ENCODE assay signal across 8 cellular contexts in genomic region chr2:97728091-97728596, GRCh38. TPM values are rescaled to one million over a fixed set of nuclear protein-coding genes. Genes with fewer than 3 reads are reported as not detected.
A peak's percentile ranks its signal among the peaks of the same experiment; 100 is the strongest.
DNase-seq lines count a peak whose midpoint lies in the region; ATAC-seq and TF ChIP-seq lines count a peak whose summit lies in the region.

No MANE protein-coding gene starts in this region.

- H3K36me3 ChIP-seq in heart right ventricle, result peaks cover 0 to 4% (median 0%) of the 10 kb centered on the region in 9 donors

- no peak overlapping the region for H3K4me3 ChIP-seq in heart right ventricle

- no peaks in the 10 kb centered on the region for H3K9me3 Mint-ChIP-seq in activated T-cell treated with anti-CD3 and anti-CD28 coated beads, Interleukin-2, amount 50 U/mL, for 4 hours

- H3K27me3 ChIP-seq in heart right ventricle, result no peaks in the 10 kb centered on the region

- H3K4me3 Mint-ChIP-seq in activated T-cell treated with anti-CD3 and anti-CD28 coated beads, Interleukin-2, amount 50 U/mL, for 4 hours, result no peak overlapping the region

- no peaks in the 10 kb centered on the region for H3K27me3 Mint-ChIP-seq in activated T-cell treated with anti-CD3 and anti-CD28 coated beads, Interleukin-2, amount 50 U/mL, for 4 hours (ENCODE audit: low read depth)

- H3K4me1 ChIP-seq in heart right ventricle, result peaks cover 12 to 41% (median 31%) of the 10 kb centered on the region in 9 donors

- peaks cover 66% of the 10 kb centered on the region for H3K36me3 Mint-ChIP-seq in activated T-cell treated with anti-CD3 and anti-CD28 coated beads, Interleukin-2, amount 50 U/mL, for 4 hours (ENCODE audit: insufficient read depth)

- TF ChIP-seq CTCF in heart right ventricle (IDR thresholded peaks at IDR 0.05), result no peak

- peak overlapping the region in 6 of 10 donors; percentile 1 to 85 (median 68) for H3K27ac ChIP-seq in heart right ventricle

- WGBS in heart right ventricle, 2 donors, result 67 to 71% methylated on average over 9 of the region's 9 CpGs

- peak; percentile 68 to 74 for ATAC-seq in activated T-cell treated with anti-CD3 and anti-CD28 coated beads, Interleukin-2, amount 50 U/mL, for 4 hours
- peak in 7 of 8 donors; percentile 33 to 83 (median 43) for ATAC-seq in heart right ventricle
- ATAC-seq in HG02970 (IDR thresholded peaks at IDR 0.05; ENCODE audit: low FRiP score, unreplicated experiment), result no peak
- ATAC-seq in GM19467 (IDR thresholded peaks at IDR 0.05; ENCODE audit: unreplicated experiment), result no peak

- DNase-seq in activated naive CD4-positive, alpha-beta T cell treated with Interleukin-2 at 50 U/mL for 16 hours, result peak; percentile 18
- no peak for DNase-seq in activated naive CD4-positive, alpha-beta T cell treated with anti-CD3 and anti-CD28 coated beads, Interleukin-2, amount 50 U/mL, for 16 hours
- DNase-seq in activated T-cell treated with anti-CD3 and anti-CD28 coated beads, Interleukin-2, amount 50 U/mL, for 4 hours, result no peak
- peak; percentile 36 to 43 for DNase-seq in heart right ventricle
- DNase-seq in NOMO-1 treated with DMSO at 0.1 percent for 48 hours (lab: John Stamatoyannopoulos, UW; ENCODE audit: unreplicated experiment), result no peak
- no peak for DNase-seq in NAMALWA (ENCODE audit: low spot score)

- H3K4me1 Mint-ChIP-seq in activated T-cell treated with anti-CD3 and anti-CD28 coated beads, Interleukin-2, amount 50 U/mL, for 4 hours (ENCODE audit: low read depth), result peaks cover 57% of the 10 kb centered on the region

- H3K9me3 ChIP-seq in heart right ventricle, result peaks cover 0 to 21% (median 8%) of the 10 kb centered on the region in 11 donors

- intact Hi-C loops in heart right ventricle (cut with DNase I), result no loop called here

RNA-seq across cellular contexts. Expression of gene ZAP70, which starts 14.8 kb away (rescaled TPM):
- total RNA-seq in activated T-cell treated with anti-CD3 and anti-CD28 coated beads, Interleukin-2, amount 50 U/mL, for 4 hours, result 100 to 1,000 TPM; 156 to 194 (median 186) TPM
- total RNA-seq in heart right ventricle, result 1 to 10 TPM in 3 of 10 donors, under 1 TPM in 7; 0.42 to 8.7 (median 0.67) TPM
- polyA plus RNA-seq in heart right ventricle, result 1 to 10 TPM in 1 of 2 donors, under 1 TPM in 1; 0.61 to 1.3 TPM

RNA-seq across cellular contexts. Expression of gene C2orf92, which starts 58.6 kb away (rescaled TPM):
- 1 to 10 TPM; 3.3 to 4.4 (median 4.0) TPM for total RNA-seq in activated T-cell treated with anti-CD3 and anti-CD28 coated beads, Interleukin-2, amount 50 U/mL, for 4 hours
- total RNA-seq in heart right ventricle, result 1 to 10 TPM; 1.5 to 4.4 (median 2.9) TPM
- 10 to 100 TPM in 1 of 2 donors, under 1 TPM in 1; 0.83 to 25.4 TPM for polyA plus RNA-seq in heart right ventricle

Comparison
In these comparisons a context has a peak if more than half of its experiments do, and no peak if none do; other contexts are left out.
1. DNase-seq: peak in activated naive CD4-positive, alpha-beta T cell treated with Interleukin-2 at 50 U/mL for 16 hours (single experiment) and heart right ventricle (2 of 2); none in activated naive CD4-positive, alpha-beta T cell treated with anti-CD3 and anti-CD28 coated beads, Interleukin-2, amount 50 U/mL, for 16 hours (single experiment), activated T-cell treated with anti-CD3 and anti-CD28 coated beads, Interleukin-2, amount 50 U/mL, for 4 hours (single experiment), NOMO-1 treated with DMSO at 0.1 percent for 48 hours (single experiment) and NAMALWA (single experiment).
2. ATAC-seq: peak in activated T-cell treated with anti-CD3 and anti-CD28 coated beads, Interleukin-2, amount 50 U/mL, for 4 hours (2 of 2) and heart right ventricle (7 of 8); none in HG02970 (single experiment) and GM19467 (single experiment).
3. RNA of gene ZAP70, which starts 14.8 kb away (total RNA-seq): 156 to 194 TPM in activated T-cell treated with anti-CD3 and anti-CD28 coated beads, Interleukin-2, amount 50 U/mL, for 4 hours; 0.42 to 8.7 TPM in heart right ventricle; every median in the first group is over 10 times any median in the second.